Comparison of ENCODE assay signal across 1 cellular context in the genomic region with DNA sequence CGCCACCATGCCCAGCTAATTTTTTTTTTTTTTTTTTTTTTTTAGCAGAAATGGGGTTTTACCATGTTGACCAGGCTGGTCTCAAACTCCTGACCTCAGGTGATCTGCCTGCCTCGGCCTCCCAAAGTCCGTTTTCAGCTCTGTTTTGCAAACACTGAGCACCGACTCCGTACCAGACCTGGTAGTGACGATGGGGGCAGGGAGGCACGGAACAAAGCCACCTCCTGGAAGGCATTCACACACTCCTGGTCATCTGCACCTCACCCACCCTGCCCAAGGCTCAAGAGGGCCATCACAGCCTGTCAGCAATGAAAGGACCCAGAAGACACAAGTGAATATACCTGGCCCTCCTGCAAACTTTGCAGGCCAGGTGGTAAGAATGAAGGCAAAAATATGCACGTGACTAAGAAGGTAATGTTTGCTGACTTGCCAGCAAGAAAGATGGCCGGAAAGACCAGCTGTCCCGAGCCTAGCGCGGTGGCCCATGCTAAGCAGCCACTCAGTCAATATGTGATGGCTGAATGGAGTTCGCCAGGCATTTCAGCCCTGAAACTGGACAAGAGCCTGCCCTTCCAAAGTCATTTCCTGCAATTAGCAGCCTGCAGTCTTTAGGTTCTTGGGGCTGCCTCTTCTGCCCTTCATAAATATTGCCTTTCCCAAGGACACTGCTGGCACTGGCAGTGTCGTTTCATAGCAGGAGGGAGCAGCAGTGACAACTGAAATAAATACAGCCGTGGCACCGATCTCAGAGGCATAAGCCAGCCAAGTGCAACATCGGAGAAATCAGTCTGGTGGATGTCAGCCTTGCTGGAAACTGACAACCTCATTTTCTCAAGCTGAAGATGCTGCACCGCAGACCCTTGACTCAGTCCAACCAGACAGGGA.
TF ChIP-seq lines count a peak whose summit lies in the region.

No MANE protein-coding gene starts in this region.

TF ChIP-seq in GM23338, 12 proteins besides CTCF, POLR2A, EP300 and RAD21 (continued from another document):
- no peak for TF ChIP-seq REST (IDR thresholded peaks at IDR 0.05; ENCODE audit: unreplicated experiment)
- no peak for TF ChIP-seq STAT1 (IDR thresholded peaks at IDR 0.05; ENCODE audit: unreplicated experiment)
- no peak for TF ChIP-seq ZNF114 (CRISPR knock-in tag; IDR thresholded peaks at IDR 0.05)
